In the genomic region with DNA sequence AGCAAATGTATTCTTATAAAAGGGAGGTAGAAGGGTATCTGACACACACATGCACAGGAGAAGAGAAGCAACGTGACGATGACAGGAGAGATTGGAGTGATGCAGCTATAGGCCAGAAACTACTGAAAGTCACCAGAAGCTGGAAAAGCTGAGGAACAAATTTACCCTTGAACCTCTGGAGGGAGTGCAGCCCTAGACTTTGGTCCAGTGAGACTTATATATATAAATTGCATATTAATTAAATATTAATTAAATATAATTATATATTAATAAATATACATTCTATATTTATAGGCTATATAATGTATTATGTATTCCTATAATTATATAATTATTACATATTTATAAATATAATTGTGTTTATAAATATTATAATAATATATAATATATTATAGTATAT, we compare ENCODE assay signal across 3 cellular contexts.
"Had no signal": no experiment of that assay in that cellular context is flagged by ENCODE, and none has a peak within 500 bp of the region (broad histone marks: within the 10 kb centered on the region; RNA-seq: fewer than 3 reads in every experiment).

No MANE protein-coding gene starts in this region.

- DNase-seq: GDM1, GF-D8 had no signal

- ATAC-seq: GM12878 had no signal
